1 cellular context compared by ENCODE assay signal in the genomic region with DNA sequence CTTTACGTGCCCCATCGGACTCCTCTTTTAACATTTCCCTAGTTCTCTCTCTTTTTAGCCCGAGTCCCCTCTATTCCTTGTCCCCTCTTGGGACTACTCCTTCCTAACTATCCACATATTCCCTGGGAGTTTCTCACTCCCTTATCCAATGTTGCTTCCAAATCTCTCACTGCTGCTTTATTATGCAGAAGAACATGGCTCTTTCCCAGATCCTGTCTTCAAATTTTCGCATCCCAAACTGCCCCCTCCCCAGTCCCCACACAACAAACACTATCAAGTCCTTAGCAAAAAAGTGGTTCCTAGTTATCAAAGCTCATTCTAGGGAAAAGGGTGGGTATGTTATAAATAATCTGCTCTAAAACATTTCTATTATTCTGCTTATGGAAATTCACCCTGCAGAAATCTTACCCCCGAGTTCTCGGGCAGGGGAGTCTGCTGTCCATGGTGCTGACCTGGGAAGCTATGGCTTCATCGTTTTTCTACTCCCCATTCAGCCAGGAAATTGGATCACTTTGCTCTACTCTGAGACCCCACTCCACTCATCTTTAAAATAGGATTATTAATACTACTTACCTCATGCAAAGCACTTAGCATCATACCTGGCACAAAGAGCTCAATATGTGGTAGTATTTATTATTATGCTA.
TF ChIP-seq lines count a peak whose summit lies in the region.

No MANE protein-coding gene starts in this region.

TF ChIP-seq in HepG2, 621 proteins besides CTCF, POLR2A, EP300 and RAD21 (continued from another document and continues in another):
- TF ChIP-seq, protein P1, sequence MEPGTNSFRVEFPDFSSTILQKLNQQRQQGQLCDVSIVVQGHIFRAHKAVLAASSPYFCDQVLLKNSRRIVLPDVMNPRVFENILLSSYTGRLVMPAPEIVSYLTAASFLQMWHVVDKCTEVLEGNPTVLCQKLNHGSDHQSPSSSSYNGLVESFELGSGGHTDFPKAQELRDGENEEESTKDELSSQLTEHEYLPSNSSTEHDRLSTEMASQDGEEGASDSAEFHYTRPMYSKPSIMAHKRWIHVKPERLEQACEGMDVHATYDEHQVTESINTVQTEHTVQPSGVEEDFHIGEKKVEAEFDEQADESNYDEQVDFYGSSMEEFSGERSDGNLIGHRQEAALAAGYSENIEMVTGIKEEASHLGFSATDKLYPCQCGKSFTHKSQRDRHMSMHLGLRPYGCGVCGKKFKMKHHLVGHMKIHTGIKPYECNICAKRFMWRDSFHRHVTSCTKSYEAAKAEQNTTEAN (CRISPR knock-in tag; conservative IDR thresholded peaks at IDR 0.05) = peak; percentile 83
- TF ChIP-seq, protein P2, sequence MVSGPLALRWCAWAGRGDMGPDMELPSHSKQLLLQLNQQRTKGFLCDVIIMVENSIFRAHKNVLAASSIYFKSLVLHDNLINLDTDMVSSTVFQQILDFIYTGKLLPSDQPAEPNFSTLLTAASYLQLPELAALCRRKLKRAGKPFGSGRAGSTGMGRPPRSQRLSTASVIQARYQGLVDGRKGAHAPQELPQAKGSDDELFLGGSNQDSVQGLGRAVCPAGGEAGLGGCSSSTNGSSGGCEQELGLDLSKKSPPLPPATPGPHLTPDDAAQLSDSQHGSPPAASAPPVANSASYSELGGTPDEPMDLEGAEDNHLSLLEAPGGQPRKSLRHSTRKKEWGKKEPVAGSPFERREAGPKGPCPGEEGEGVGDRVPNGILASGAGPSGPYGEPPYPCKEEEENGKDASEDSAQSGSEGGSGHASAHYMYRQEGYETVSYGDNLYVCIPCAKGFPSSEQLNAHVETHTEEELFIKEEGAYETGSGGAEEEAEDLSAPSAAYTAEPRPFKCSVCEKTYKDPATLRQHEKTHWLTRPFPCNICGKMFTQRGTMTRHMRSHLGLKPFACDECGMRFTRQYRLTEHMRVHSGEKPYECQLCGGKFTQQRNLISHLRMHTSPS (CRISPR knock-in tag; IDR thresholded peaks at IDR 0.05; ENCODE audit: low read depth) = no peak
- no peak for TF ChIP-seq ZNF749 (CRISPR knock-in tag; IDR thresholded peaks at IDR 0.05; ENCODE audit: borderline replicate concordance)
- TF ChIP-seq ZNF367 (CRISPR knock-in tag; IDR thresholded peaks at IDR 0.05; ENCODE audit: borderline replicate concordance) = no peak
- TF ChIP-seq SMAD9 (CRISPR knock-in tag; IDR thresholded peaks at IDR 0.05) = no peak
- no peak for TF ChIP-seq ZNF510 (CRISPR knock-in tag; IDR thresholded peaks at IDR 0.05; ENCODE audit: low read depth)
- peak; percentile 63; the same call in 1 of the 2 replicates for TF ChIP-seq ZBTB7B (CRISPR knock-in tag; IDR thresholded peaks at IDR 0.05)
- no peak for TF ChIP-seq KDM3A (CRISPR knock-in tag; IDR thresholded peaks at IDR 0.05; ENCODE audit: low read depth)
- no peak for TF ChIP-seq ZIK1 (CRISPR knock-in tag; IDR thresholded peaks at IDR 0.05; ENCODE audit: borderline replicate concordance, low read depth)
- no peak for TF ChIP-seq ZNF296 (CRISPR knock-in tag; conservative IDR thresholded peaks at IDR 0.05)
- TF ChIP-seq DNMT1 (CRISPR knock-in tag; IDR thresholded peaks at IDR 0.05) = no peak
- TF ChIP-seq, protein P3, sequence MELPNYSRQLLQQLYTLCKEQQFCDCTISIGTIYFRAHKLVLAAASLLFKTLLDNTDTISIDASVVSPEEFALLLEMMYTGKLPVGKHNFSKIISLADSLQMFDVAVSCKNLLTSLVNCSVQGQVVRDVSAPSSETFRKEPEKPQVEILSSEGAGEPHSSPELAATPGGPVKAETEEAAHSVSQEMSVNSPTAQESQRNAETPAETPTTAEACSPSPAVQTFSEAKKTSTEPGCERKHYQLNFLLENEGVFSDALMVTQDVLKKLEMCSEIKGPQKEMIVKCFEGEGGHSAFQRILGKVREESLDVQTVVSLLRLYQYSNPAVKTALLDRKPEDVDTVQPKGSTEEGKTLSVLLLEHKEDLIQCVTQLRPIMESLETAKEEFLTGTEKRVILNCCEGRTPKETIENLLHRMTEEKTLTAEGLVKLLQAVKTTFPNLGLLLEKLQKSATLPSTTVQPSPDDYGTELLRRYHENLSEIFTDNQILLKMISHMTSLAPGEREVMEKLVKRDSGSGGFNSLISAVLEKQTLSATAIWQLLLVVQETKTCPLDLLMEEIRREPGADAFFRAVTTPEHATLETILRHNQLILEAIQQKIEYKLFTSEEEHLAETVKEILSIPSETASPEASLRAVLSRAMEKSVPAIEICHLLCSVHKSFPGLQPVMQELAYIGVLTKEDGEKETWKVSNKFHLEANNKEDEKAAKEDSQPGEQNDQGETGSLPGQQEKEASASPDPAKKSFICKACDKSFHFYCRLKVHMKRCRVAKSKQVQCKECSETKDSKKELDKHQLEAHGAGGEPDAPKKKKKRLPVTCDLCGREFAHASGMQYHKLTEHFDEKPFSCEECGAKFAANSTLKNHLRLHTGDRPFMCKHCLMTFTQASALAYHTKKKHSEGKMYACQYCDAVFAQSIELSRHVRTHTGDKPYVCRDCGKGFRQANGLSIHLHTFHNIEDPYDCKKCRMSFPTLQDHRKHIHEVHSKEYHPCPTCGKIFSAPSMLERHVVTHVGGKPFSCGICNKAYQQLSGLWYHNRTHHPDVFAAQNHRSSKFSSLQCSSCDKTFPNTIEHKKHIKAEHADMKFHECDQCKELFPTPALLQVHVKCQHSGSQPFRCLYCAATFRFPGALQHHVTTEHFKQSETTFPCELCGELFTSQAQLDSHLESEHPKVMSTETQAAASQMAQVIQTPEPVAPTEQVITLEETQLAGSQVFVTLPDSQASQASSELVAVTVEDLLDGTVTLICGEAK (IDR thresholded peaks at IDR 0.05) = no peak
- TF ChIP-seq, protein P3 (CRISPR knock-in tag; IDR thresholded peaks at IDR 0.05) = no peak
- TF ChIP-seq, protein P4, sequence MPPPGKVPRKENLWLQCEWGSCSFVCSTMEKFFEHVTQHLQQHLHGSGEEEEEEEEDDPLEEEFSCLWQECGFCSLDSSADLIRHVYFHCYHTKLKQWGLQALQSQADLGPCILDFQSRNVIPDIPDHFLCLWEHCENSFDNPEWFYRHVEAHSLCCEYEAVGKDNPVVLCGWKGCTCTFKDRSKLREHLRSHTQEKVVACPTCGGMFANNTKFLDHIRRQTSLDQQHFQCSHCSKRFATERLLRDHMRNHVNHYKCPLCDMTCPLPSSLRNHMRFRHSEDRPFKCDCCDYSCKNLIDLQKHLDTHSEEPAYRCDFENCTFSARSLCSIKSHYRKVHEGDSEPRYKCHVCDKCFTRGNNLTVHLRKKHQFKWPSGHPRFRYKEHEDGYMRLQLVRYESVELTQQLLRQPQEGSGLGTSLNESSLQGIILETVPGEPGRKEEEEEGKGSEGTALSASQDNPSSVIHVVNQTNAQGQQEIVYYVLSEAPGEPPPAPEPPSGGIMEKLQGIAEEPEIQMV (CRISPR knock-in tag; IDR thresholded peaks at IDR 0.05; ENCODE audit: low read depth) = no peak
- TF ChIP-seq, protein P5, sequence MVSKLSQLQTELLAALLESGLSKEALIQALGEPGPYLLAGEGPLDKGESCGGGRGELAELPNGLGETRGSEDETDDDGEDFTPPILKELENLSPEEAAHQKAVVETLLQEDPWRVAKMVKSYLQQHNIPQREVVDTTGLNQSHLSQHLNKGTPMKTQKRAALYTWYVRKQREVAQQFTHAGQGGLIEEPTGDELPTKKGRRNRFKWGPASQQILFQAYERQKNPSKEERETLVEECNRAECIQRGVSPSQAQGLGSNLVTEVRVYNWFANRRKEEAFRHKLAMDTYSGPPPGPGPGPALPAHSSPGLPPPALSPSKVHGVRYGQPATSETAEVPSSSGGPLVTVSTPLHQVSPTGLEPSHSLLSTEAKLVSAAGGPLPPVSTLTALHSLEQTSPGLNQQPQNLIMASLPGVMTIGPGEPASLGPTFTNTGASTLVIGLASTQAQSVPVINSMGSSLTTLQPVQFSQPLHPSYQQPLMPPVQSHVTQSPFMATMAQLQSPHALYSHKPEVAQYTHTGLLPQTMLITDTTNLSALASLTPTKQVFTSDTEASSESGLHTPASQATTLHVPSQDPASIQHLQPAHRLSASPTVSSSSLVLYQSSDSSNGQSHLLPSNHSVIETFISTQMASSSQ (IDR thresholded peaks at IDR 0.05; ENCODE audit: low read depth) = no peak
- TF ChIP-seq, protein P5 (CRISPR knock-in tag; IDR thresholded peaks at IDR 0.05; ENCODE audit: borderline replicate concordance) = no peak
- TF ChIP-seq ZNF549 (CRISPR knock-in tag; IDR thresholded peaks at IDR 0.05) = no peak
- TF ChIP-seq MAZ (IDR thresholded peaks at IDR 0.05; ENCODE audit: borderline replicate concordance, low read depth, low read length) = no peak
- no peak for TF ChIP-seq MAZ (CRISPR knock-in tag; IDR thresholded peaks at IDR 0.05; ENCODE audit: low read depth)
- TF ChIP-seq ZNF326 (CRISPR knock-in tag; IDR thresholded peaks at IDR 0.05; ENCODE audit: borderline replicate concordance) = no peak
- TF ChIP-seq, protein P6, sequence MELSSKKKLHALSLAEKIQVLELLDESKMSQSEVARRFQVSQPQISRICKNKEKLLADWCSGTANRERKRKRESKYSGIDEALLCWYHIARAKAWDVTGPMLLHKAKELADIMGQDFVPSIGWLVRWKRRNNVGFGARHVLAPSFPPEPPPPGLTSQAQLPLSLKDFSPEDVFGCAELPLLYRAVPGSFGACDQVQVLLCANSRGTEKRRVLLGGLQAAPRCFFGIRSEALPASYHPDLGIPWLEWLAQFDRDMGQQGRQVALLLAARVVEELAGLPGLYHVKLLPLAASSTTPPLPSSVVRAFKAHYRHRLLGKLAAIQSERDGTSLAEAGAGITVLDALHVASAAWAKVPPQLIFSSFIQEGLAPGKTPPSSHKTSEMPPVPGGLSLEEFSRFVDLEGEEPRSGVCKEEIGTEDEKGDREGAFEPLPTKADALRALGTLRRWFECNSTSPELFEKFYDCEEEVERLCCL (CRISPR knock-in tag; IDR thresholded peaks at IDR 0.05; ENCODE audit: borderline replicate concordance) = no peak
- TF ChIP-seq ESRRA (CRISPR knock-in tag; IDR thresholded peaks at IDR 0.05; ENCODE audit: low read depth) = no peak
- TF ChIP-seq ZNF12 (CRISPR knock-in tag; IDR thresholded peaks at IDR 0.05) = 0 out of 2 replicates have a peak, but pooled peaks have one; percentile 63
- TF ChIP-seq, protein P7, sequence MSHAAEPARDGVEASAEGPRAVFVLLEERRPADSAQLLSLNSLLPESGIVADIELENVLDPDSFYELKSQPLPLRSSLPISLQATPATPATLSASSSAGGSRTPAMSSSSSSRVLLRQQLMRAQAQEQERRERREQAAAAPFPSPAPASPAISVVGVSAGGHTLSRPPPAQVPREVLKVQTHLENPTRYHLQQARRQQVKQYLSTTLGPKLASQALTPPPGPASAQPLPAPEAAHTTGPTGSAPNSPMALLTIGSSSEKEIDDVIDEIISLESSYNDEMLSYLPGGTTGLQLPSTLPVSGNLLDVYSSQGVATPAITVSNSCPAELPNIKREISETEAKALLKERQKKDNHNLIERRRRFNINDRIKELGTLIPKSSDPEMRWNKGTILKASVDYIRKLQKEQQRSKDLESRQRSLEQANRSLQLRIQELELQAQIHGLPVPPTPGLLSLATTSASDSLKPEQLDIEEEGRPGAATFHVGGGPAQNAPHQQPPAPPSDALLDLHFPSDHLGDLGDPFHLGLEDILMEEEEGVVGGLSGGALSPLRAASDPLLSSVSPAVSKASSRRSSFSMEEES (CRISPR knock-in tag; IDR thresholded peaks at IDR 0.05) = peak; percentile 83
- no peak for TF ChIP-seq NCOR1 (IDR thresholded peaks at IDR 0.05; ENCODE audit: borderline replicate concordance, low read length)
- TF ChIP-seq HMGA1 (CRISPR knock-in tag; conservative IDR thresholded peaks at IDR 0.05) = no peak
- TF ChIP-seq RAD51 (IDR thresholded peaks at IDR 0.05; ENCODE audit: borderline replicate concordance) = no peak
- no peak for TF ChIP-seq REXO4 (CRISPR knock-in tag; IDR thresholded peaks at IDR 0.05; ENCODE audit: borderline replicate concordance)
- TF ChIP-seq ZMYM3 (CRISPR knock-in tag; IDR thresholded peaks at IDR 0.05) = no peak
- TF ChIP-seq HNRNPUL1 (IDR thresholded peaks at IDR 0.05; ENCODE audit: low read depth, low read length) = no peak
- TF ChIP-seq NFYB (CRISPR knock-in tag; IDR thresholded peaks at IDR 0.05) = no peak
- no peak for TF ChIP-seq XBP1 (CRISPR knock-in tag; IDR thresholded peaks at IDR 0.05)
- peak; percentile 61; the same call in 1 of the 2 replicates for TF ChIP-seq RXRB (CRISPR knock-in tag; IDR thresholded peaks at IDR 0.05; ENCODE audit: borderline replicate concordance)
- no peak for TF ChIP-seq ASH2L (IDR thresholded peaks at IDR 0.05; ENCODE audit: insufficient read length, low read depth, low read length)
- TF ChIP-seq ZSCAN25 (CRISPR knock-in tag; IDR thresholded peaks at IDR 0.05) = no peak
- no peak for TF ChIP-seq ZNF180 (CRISPR knock-in tag; IDR thresholded peaks at IDR 0.05; ENCODE audit: borderline replicate concordance, low read depth)
- no peak for TF ChIP-seq ZNF282 (IDR thresholded peaks at IDR 0.05; ENCODE audit: partially characterized antibody)
- TF ChIP-seq SMAD3 (CRISPR knock-in tag; IDR thresholded peaks at IDR 0.05) = peak; percentile 87
